Comparison of ENCODE assay signal across 32 cellular contexts in the genomic region with DNA sequence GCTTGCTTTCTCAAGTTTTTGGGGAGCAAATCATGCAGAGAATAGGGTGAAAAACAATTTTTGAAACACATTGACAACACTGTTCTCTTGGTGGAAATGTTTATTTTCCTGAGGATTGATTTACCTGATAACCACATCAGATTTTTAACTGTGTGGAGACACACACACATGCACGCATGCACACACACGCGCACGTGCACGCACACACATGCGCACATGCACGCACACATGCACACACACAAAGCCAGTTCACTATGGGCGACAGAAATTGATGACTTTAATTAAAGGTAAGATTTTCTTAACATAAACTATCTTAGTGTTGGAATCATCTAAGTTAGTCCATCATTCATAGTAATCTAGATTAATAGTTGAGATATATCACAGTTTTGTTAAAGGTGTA.
"Had no signal": no experiment of that assay in that cellular context is flagged by ENCODE, and none has a peak within 500 bp of the region (broad histone marks: within the 10 kb centered on the region; RNA-seq: fewer than 3 reads in every experiment).

No MANE protein-coding gene starts in this region.

- H3K4me1 ChIP-seq: adrenal gland, ascending aorta, body of pancreas, breast epithelium had no signal

- FAIRE-seq: astrocyte, bronchial epithelial cell had no signal

- H3K27me3 ChIP-seq: adrenal gland, ascending aorta, body of pancreas, brain microvascular endothelial cell, breast epithelium, cardiac muscle cell had no signal

- H3K9me3 ChIP-seq: adrenal gland, ascending aorta, body of pancreas, breast epithelium had no signal

- H3K27ac ChIP-seq: adrenal gland, ascending aorta, body of pancreas, brain microvascular endothelial cell, breast epithelium, cardiac muscle cell had no signal

- ATAC-seq: activated naive CD4-positive, alpha-beta T cell treated with anti-CD3 and anti-CD28 coated beads, Interleukin-2, amount 50 U/mL, for 72 hours; activated naive CD8-positive, alpha-beta T cell treated with anti-CD3 and anti-CD28 coated beads, Interleukin-2, amount 50 U/mL, for 24 hours; activated T-cell treated with anti-CD3 and anti-CD28 coated beads, Interleukin-2, amount 50 U/mL, for 4 hours; activated T-cell treated with anti-CD3 and anti-CD28 coated beads, Interleukin-2, amount 50 U/mL, for 72 hours; activated T-helper 17 cell treated with anti-CD3 and anti-CD28 coated beads, Interleukin-2, amount 50 U/mL, for 72 hours; body of pancreas had no signal

- DNase-seq: activated effector memory CD4-positive, alpha-beta T cell treated with anti-CD3 and anti-CD28 coated beads, Interleukin-2, amount 50 U/mL, for 16 hours; activated effector memory CD4-positive, alpha-beta T cell treated with Interleukin-2 at 50 U/mL for 16 hours; activated gamma-delta T cell; activated gamma-delta T cell treated with Interleukin-2 at 50 U/mL for 16 hours; activated naive CD4-positive, alpha-beta T cell; activated naive CD4-positive, alpha-beta T cell treated with anti-CD3 and anti-CD28 coated beads for 36 hours; activated naive CD4-positive, alpha-beta T cell treated with anti-CD3 and anti-CD28 coated beads, Interleukin-2, amount 10 ng/mL, durations not matched to agents 7 days and 5 days; activated naive CD4-positive, alpha-beta T cell treated with anti-CD3 and anti-CD28 coated beads, Interleukin-2, amount 50 U/mL, for 16 hours; activated naive CD4-positive, alpha-beta T cell treated with Interleukin-2 at 50 U/mL for 16 hours; activated naive CD8-positive, alpha-beta T cell treated with anti-CD3 and anti-CD28 coated beads for 36 hours; activated naive CD8-positive, alpha-beta T cell treated with anti-CD3 and anti-CD28 coated beads, Interleukin-2, amount 10 ng/mL, durations not matched to agents 7 days and 5 days; activated naive CD8-positive, alpha-beta T cell treated with anti-CD3 and anti-CD28 coated beads, Interleukin-2, amount 50 U/mL, for 24 hours; activated T-cell treated with anti-CD3 and anti-CD28 coated beads, Interleukin-2, amount 50 U/mL, for 4 hours; activated T-cell treated with anti-CD3 and anti-CD28 coated beads, Interleukin-2, amount 50 U/mL, for 48 hours; activated T-cell treated with anti-CD3 and anti-CD28 coated beads, Interleukin-2, amount 50 U/mL, for 72 hours; adrenal gland; amniotic stem cell; amygdala; anterior cingulate cortex; aorta; body of pancreas; brain microvascular endothelial cell; caudate nucleus; central memory CD4-positive, alpha-beta T cell; cerebellar nuclear complex had no signal

- H3K36me3 ChIP-seq: adrenal gland, brain microvascular endothelial cell, breast epithelium, cardiac muscle cell had no signal

- H3K4me3 ChIP-seq: adrenal gland, ascending aorta, body of pancreas, breast epithelium, cardiac muscle cell had no signal
